In the genomic region with DNA sequence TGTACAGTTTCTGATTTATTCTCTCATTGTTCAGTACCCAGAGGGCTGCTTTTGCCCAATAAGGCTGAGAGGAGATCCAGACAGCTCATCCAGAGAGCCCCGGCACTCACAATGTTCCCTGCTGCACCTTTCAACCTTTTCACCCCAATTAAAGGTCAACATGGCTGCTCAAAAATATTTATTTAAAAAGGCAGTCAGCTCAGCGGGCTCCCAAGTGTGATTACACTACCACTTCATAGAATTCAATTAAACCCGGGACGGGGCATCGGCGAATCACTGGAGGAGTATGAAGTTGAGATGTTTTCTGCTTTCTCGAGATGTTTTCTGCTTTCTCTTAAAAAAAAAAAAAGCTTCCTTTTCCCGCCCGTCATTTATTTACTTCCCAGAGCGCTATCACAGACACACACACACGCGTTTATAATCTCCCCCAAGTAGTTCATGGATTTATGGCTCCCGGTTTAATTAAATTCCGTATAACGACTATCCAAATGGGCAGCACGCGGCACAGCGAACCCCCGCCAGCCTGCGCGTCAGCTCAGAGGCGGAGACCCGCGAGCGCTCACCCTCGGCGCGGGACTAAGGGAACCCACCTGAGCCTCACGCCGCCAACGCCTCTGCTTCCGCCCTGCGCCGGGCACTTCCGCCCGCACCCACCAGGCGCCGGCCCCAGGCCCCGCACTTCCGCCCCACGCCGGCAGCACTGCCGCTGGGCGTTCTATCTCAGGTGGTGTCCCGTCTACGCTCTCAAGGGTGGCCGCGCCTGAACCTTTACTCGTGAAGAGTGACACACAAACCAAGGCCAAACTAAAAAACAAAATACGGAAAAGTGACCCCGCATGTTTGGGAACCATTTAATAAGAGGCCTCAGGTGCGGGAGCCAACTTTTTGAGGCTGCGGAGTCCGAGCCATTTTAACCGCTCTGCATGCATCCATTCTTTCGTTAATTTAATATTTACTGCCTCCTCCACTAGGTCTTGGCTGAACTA, we compare ENCODE assay signal across 8 cellular contexts. TPM values are rescaled to one million over a fixed set of nuclear protein-coding genes. Genes with fewer than 3 reads are reported as not detected.
DNase-seq lines count a peak whose midpoint lies in the region; ATAC-seq lines count a peak whose summit lies in the region.

A gene (minus strand): TSS at position 642 of the 986 bp plus-strand sequence. CDS start 14,507 bp downstream, outside the sequence.

- CTCF ChIA-PET in activated CD4-positive, alpha-beta memory T cell treated with anti-CD3 and anti-CD28 coated beads, Interleukin-2, amount 10 ng/mL, durations not matched to agents 7 days and 5 days (lab: Charles Lee), result interaction anchor here (0.7 to 2.6 kb wide), 7 partner anchors 18 to 472 kb away, joined by 3 to 7 read pairs (median 3); a partner anchor contains a TSS

- H3K9me3 Mint-ChIP-seq in activated CD4-positive, alpha-beta memory T cell treated with anti-CD3 and anti-CD28 coated beads, Interleukin-2, amount 10 ng/mL, durations not matched to agents 7 days and 5 days, result no peaks in the 10 kb centered on the region
- H3K9me3 Mint-ChIP-seq in stimulated activated memory B cell treated with anti-CD40 and anti-IgM and Interleukin-4, amounts not matched to agents 10 μg/mL and 1 μg/mL and 100 μg/mL, for 72 hours, result no peaks in the 10 kb centered on the region

- no peaks in the 10 kb centered on the region for H3K4me1 ChIP-seq in muscle layer of duodenum (ENCODE audit: control insufficient read depth in 1 of 2, insufficient read depth in 2 of 2, low read length in 2 of 2)

- H3K27ac Mint-ChIP-seq in activated CD4-positive, alpha-beta memory T cell treated with anti-CD3 and anti-CD28 coated beads, Interleukin-2, amount 10 ng/mL, durations not matched to agents 7 days and 5 days, result peak within 1 kb of the TSS; percentile 67
- peak within 1 kb of the TSS; percentile 90 for H3K27ac Mint-ChIP-seq in stimulated activated memory B cell treated with anti-CD40 and anti-IgM and Interleukin-4, amounts not matched to agents 10 μg/mL and 1 μg/mL and 100 μg/mL, for 72 hours

- peaks cover 13% of the 10 kb centered on the region for H3K4me1 Mint-ChIP-seq in activated CD4-positive, alpha-beta memory T cell treated with anti-CD3 and anti-CD28 coated beads, Interleukin-2, amount 10 ng/mL, durations not matched to agents 7 days and 5 days
- peaks cover 11% of the 10 kb centered on the region for H3K4me1 Mint-ChIP-seq in stimulated activated memory B cell treated with anti-CD40 and anti-IgM and Interleukin-4, amounts not matched to agents 10 μg/mL and 1 μg/mL and 100 μg/mL, for 72 hours

- H3K27me3 ChIP-seq in muscle layer of duodenum (ENCODE audit: low read depth, low read length), result no peaks in the 10 kb centered on the region

- DNase-seq in NCI-H446 (lab: John Stamatoyannopoulos, UW) (peak; percentile 43 to 75), HK-2 (ENCODE audit: unreplicated experiment) (no peak)
- DNase-seq in activated CD4-positive, alpha-beta memory T cell treated with anti-CD3 and anti-CD28 coated beads, Interleukin-2, amount 10 ng/mL, durations not matched to agents 7 days and 5 days, result peak; percentile 76
- DNase-seq in effector CD8-positive, alpha-beta T cell (lab: John Stamatoyannopoulos, UW), result peak; percentile 46

- H3K4me3 Mint-ChIP-seq in activated CD4-positive, alpha-beta memory T cell treated with anti-CD3 and anti-CD28 coated beads, Interleukin-2, amount 10 ng/mL, durations not matched to agents 7 days and 5 days, result peak within 1 kb of the TSS; percentile 82
- H3K4me3 Mint-ChIP-seq in stimulated activated memory B cell treated with anti-CD40 and anti-IgM and Interleukin-4, amounts not matched to agents 10 μg/mL and 1 μg/mL and 100 μg/mL, for 72 hours, result peak within 1 kb of the TSS; percentile 97

- H3K9me3 ChIP-seq in muscle layer of duodenum (ENCODE audit: control insufficient read depth in 1 of 2, low read length in 2 of 2), result no peaks in the 10 kb centered on the region

- H3K27ac ChIP-seq in muscle layer of duodenum (ENCODE audit: low read length), result peak within 1 kb of the TSS; percentile 34

- H3K27me3 Mint-ChIP-seq in activated CD4-positive, alpha-beta memory T cell treated with anti-CD3 and anti-CD28 coated beads, Interleukin-2, amount 10 ng/mL, durations not matched to agents 7 days and 5 days, result no peaks in the 10 kb centered on the region
- H3K27me3 Mint-ChIP-seq in stimulated activated memory B cell treated with anti-CD40 and anti-IgM and Interleukin-4, amounts not matched to agents 10 μg/mL and 1 μg/mL and 100 μg/mL, for 72 hours, result no peaks in the 10 kb centered on the region

- ATAC-seq in GM18511 (IDR thresholded peaks at IDR 0.05; ENCODE audit: unreplicated experiment), result peak; percentile 99
- peak; percentile 98 for ATAC-seq in HG02763 (IDR thresholded peaks at IDR 0.05; ENCODE audit: unreplicated experiment)
- peak; percentile 98 for ATAC-seq in stimulated activated memory B cell treated with anti-CD40 and anti-IgM and Interleukin-4, amounts not matched to agents 10 μg/mL and 1 μg/mL and 100 μg/mL, for 72 hours

- peaks cover 12% of the 10 kb centered on the region for H3K36me3 Mint-ChIP-seq in activated CD4-positive, alpha-beta memory T cell treated with anti-CD3 and anti-CD28 coated beads, Interleukin-2, amount 10 ng/mL, durations not matched to agents 7 days and 5 days (ENCODE audit: low read depth)
- peaks cover 20% of the 10 kb centered on the region for H3K36me3 Mint-ChIP-seq in stimulated activated memory B cell treated with anti-CD40 and anti-IgM and Interleukin-4, amounts not matched to agents 10 μg/mL and 1 μg/mL and 100 μg/mL, for 72 hours

- H3K36me3 ChIP-seq in muscle layer of duodenum (ENCODE audit: control insufficient read depth in 1 of 2, insufficient read depth in 2 of 2, low read length in 2 of 2), result no peaks in the 10 kb centered on the region

- H3K4me3 ChIP-seq in muscle layer of duodenum (ENCODE audit: low read depth in 1 of 2, low read length in 2 of 2), result peak within 1 kb of the TSS; percentile 72 to 81

- POLR2A ChIA-PET in activated CD4-positive, alpha-beta memory T cell treated with anti-CD3 and anti-CD28 coated beads, Interleukin-2, amount 10 ng/mL, durations not matched to agents 7 days and 5 days (lab: Charles Lee), result interaction anchor here (1.0 to 2.4 kb wide), 5 partner anchors 10 to 295 kb away, joined by 4 to 10 read pairs (median 8); a partner anchor contains a TSS

RNA-seq across cellular contexts. Expression of the gene that starts here (rescaled TPM):
- 1 to 10 TPM; 6.6 to 7.1 TPM for total RNA-seq in activated CD4-positive, alpha-beta memory T cell treated with anti-CD3 and anti-CD28 coated beads, Interleukin-2, amount 10 ng/mL, durations not matched to agents 7 days and 5 days
